Comparison of ENCODE assay signal across 16 cellular contexts in genomic region chr10:71268751-71269150, GRCh38. TPM values are rescaled to one million over a fixed set of nuclear protein-coding genes. Genes with fewer than 3 reads are reported as not detected.
DNase-seq lines count a peak whose midpoint lies in the region; ATAC-seq and TF ChIP-seq lines count a peak whose summit lies in the region.
"Had no signal": no experiment of that assay in that cellular context is flagged by ENCODE, and none has a peak within 500 bp of the region (broad histone marks: within the 10 kb centered on the region; RNA-seq: fewer than 3 reads in every experiment).

No MANE protein-coding gene starts in this region.

- peaks cover 79% of the 10 kb centered on the region for H3K4me1 Mint-ChIP-seq in endothelial cell (ENCODE audit: unreplicated experiment)

- H3K4me1 ChIP-seq in adipocyte (ENCODE audit: control insufficient read depth, insufficient read depth, low read length) = peaks cover 32% of the 10 kb centered on the region
- H3K4me1 ChIP-seq in cardiac muscle cell (ENCODE audit: low read depth) = peaks cover 52% of the 10 kb centered on the region
- H3K4me1 ChIP-seq in trophoblast cell (ENCODE audit: control insufficient read depth in 1 of 2, insufficient read depth in 2 of 2, low read length in 2 of 2) = peaks cover 33 to 57% of the 10 kb centered on the region in 2 experiments

- H3K18ac ChIP-seq in trophoblast cell (ENCODE audit: low read length) = peak overlapping the region; percentile 63

- peaks cover 28% of the 10 kb centered on the region for H3K27me3 Mint-ChIP-seq in endothelial cell (ENCODE audit: unreplicated experiment)

- H3K4me3 ChIP-seq in adipocyte (ENCODE audit: low read length) (no peak overlapping the region), cardiac muscle cell (no peak overlapping the region), trophoblast cell (ENCODE audit: low read depth, low read length) (no peak overlapping the region)
- H3K4me3 ChIP-seq: body of pancreas, PC-9 had no signal

- in situ Hi-C loops in G401 (cut with HindIII; ENCODE audit: low sequenced_read_pairs) = no loop called here

- peak overlapping the region; percentile 33 for H3K14ac ChIP-seq in trophoblast cell (ENCODE audit: low read length)

- no peak overlapping the region for H3K27ac Mint-ChIP-seq in endothelial cell (ENCODE audit: unreplicated experiment)
- H3K27ac Mint-ChIP-seq: activated CD4-positive, alpha-beta memory T cell treated with anti-CD3 and anti-CD28 coated beads for 36 hours had no signal

- peak; percentile 90 for DNase-seq in G401 (ENCODE audit: low spot score)
- peak; percentile 46 for DNase-seq in adipocyte (ENCODE audit: low read depth)
- DNase-seq in cardiac muscle cell (ENCODE audit: low read depth in 1 of 2, low spot score in 1 of 2) = no peak
- DNase-seq in trophoblast cell = no peak
- DNase-seq in SIG-M5 treated with dmso at 0.1 percent for 504 hours (lab: John Stamatoyannopoulos, UW; ENCODE audit: unreplicated experiment) = no peak
- DNase-seq in endothelial cell (ENCODE audit: low spot score) = no peak
- no peak for DNase-seq in pons (ENCODE audit: low spot score)
- DNase-seq: activated CD4-positive, alpha-beta memory T cell treated with anti-CD3 and anti-CD28 coated beads for 36 hours; NCI-H1048; NCI-H345; stimulated activated CD4-positive, alpha-beta T cell treated with anti-CD3 and anti-CD28 coated beads, Interleukin-2, amount 100 ng/mL, for 24 hours; T-helper 9 cell had no signal

- H3K23ac ChIP-seq in trophoblast cell (ENCODE audit: low read length) = no peak overlapping the region

- no peaks in the 10 kb centered on the region for H3K9me3 ChIP-seq in adipocyte (ENCODE audit: control insufficient read depth, low read length)
- no peaks in the 10 kb centered on the region for H3K9me3 ChIP-seq in cardiac muscle cell (ENCODE audit: low read depth)
- no peaks in the 10 kb centered on the region for H3K9me3 ChIP-seq in trophoblast cell (ENCODE audit: insufficient read depth, low read depth, low read length)
- H3K9me3 ChIP-seq: BE2C, body of pancreas had no signal

- no peaks in the 10 kb centered on the region for H3K9me3 Mint-ChIP-seq in endothelial cell (ENCODE audit: unreplicated experiment)
- H3K9me3 Mint-ChIP-seq: activated CD4-positive, alpha-beta memory T cell treated with anti-CD3 and anti-CD28 coated beads for 36 hours had no signal

- no peak overlapping the region for H2BK5ac ChIP-seq in trophoblast cell (ENCODE audit: low read depth, low read length, poor library complexity)

- no peak for ATAC-seq in GM18858 (IDR thresholded peaks at IDR 0.05; ENCODE audit: unreplicated experiment)
- ATAC-seq: body of pancreas had no signal

- H3K4me3 Mint-ChIP-seq in endothelial cell (ENCODE audit: unreplicated experiment) = no peak overlapping the region
- H3K4me3 Mint-ChIP-seq: activated CD4-positive, alpha-beta memory T cell treated with anti-CD3 and anti-CD28 coated beads for 36 hours had no signal

- H3K36me3 Mint-ChIP-seq in endothelial cell (ENCODE audit: low read depth, unreplicated experiment) = peaks cover 22% of the 10 kb centered on the region
- H3K36me3 Mint-ChIP-seq: activated CD4-positive, alpha-beta memory T cell treated with anti-CD3 and anti-CD28 coated beads for 36 hours had no signal

- TF ChIP-seq CTCF in cardiac muscle cell (IDR thresholded peaks at IDR 0.05; ENCODE audit: low read depth, low read length) = no peak
- TF ChIP-seq CTCF in endothelial cell (IDR thresholded peaks at IDR 0.05; ENCODE audit: unreplicated experiment) = no peak

- H3K4ac ChIP-seq in trophoblast cell (ENCODE audit: low read depth, low read length) = peak overlapping the region; percentile 26

- peaks cover 18% of the 10 kb centered on the region for H3K79me1 ChIP-seq in trophoblast cell (ENCODE audit: low read length)

- H3K4me2 ChIP-seq in trophoblast cell (ENCODE audit: low read length) = no peak overlapping the region
- H3K4me2 ChIP-seq: PC-9 had no signal

- no peak overlapping the region for H2AFZ ChIP-seq in trophoblast cell (ENCODE audit: insufficient read depth, low read length, poor library complexity)
- H2AFZ ChIP-seq: PC-9 had no signal

- H4K12ac ChIP-seq in trophoblast cell (ENCODE audit: low read depth, low read length) = no peak overlapping the region

- H2BK12ac ChIP-seq in trophoblast cell (ENCODE audit: low read length) = peak overlapping the region; percentile 5

- peak overlapping the region; percentile 47 for H4K8ac ChIP-seq in trophoblast cell (ENCODE audit: low read depth, low read length)

- H3K27ac ChIP-seq in cardiac muscle cell (peak overlapping the region; percentile 69), trophoblast cell (ENCODE audit: low read depth, low read length) (peak overlapping the region; percentile 10)
- H3K27ac ChIP-seq: PC-9 had no signal

- H2AK5ac ChIP-seq in trophoblast cell (ENCODE audit: low read length) = peak overlapping the region; percentile 55

- H2BK120ac ChIP-seq in trophoblast cell (ENCODE audit: insufficient read depth, low read length, poor library complexity) = peak overlapping the region; percentile 7

- H3K9ac ChIP-seq in adipocyte (ENCODE audit: low read length) (no peak overlapping the region), trophoblast cell (ENCODE audit: low read length) (no peak overlapping the region)

- H3K36me3 ChIP-seq in adipocyte (ENCODE audit: control insufficient read depth, insufficient read depth, low read length, severe bottlenecking) (no peaks in the 10 kb centered on the region), cardiac muscle cell (peaks cover 3% of the 10 kb centered on the region), trophoblast cell (ENCODE audit: control insufficient read depth in 1 of 2, insufficient read depth in 2 of 2, low read length in 2 of 2) (peaks cover 4 to 14% of the 10 kb centered on the region in 2 experiments)

- H4K91ac ChIP-seq in trophoblast cell (ENCODE audit: low read depth, low read length) = peak overlapping the region; percentile 50

- H3K27me3 ChIP-seq in adipocyte (replicated peaks; ENCODE audit: control insufficient read depth, insufficient read depth, low read length) = no peaks in the 10 kb centered on the region
- H3K27me3 ChIP-seq in cardiac muscle cell = no peaks in the 10 kb centered on the region
- no peaks in the 10 kb centered on the region for H3K27me3 ChIP-seq in trophoblast cell (ENCODE audit: insufficient read depth, low read length)
- H3K27me3 ChIP-seq: BE2C, body of pancreas had no signal

- no CpG with 5 or more reads among the region's 11 CpGs for WGBS in trophoblast cell (ENCODE audit: extremely low coverage, insufficient coverage, insufficient read length)

- peaks cover 9% of the 10 kb centered on the region for H3K79me2 ChIP-seq in trophoblast cell (ENCODE audit: control insufficient read depth, insufficient read depth, low read length, poor library complexity)

RNA-seq across cellular contexts. Expression of gene SLC29A3, which starts 50.3 kb away (rescaled TPM):
- total RNA-seq in G401 (2014; rRNA removed; shearing (Covaris generic)) = 3.3 and 3.4 TPM in 2 replicates
- 2.5 and 3.5 TPM in 2 replicates for total RNA-seq in cardiac muscle cell
- 4.0 and 5.8 TPM in 2 replicates for polyA plus RNA-seq in cardiac muscle cell
- 6.4 and 6.8 TPM in 2 replicates for polyA plus RNA-seq in trophoblast cell (2013)
- total RNA-seq in endothelial cell (ENCODE audit: unreplicated experiment) = 11.7 TPM

RNA-seq across cellular contexts. Expression of gene UNC5B, which starts 56.4 kb away (rescaled TPM):
- total RNA-seq in G401 (2014; rRNA removed; shearing (Covaris generic)) = 12.9 and 14.4 TPM in 2 replicates
- total RNA-seq in cardiac muscle cell (112 and 172 TPM in 2 replicates), endothelial cell (ENCODE audit: unreplicated experiment) (231 TPM)
- polyA plus RNA-seq in cardiac muscle cell = 73.3 and 98.3 TPM in 2 replicates
- 54.7 and 55.5 TPM in 2 replicates for polyA plus RNA-seq in trophoblast cell (2013)

Comparison
In these comparisons a context has a peak if more than half of its experiments do, and no peak if none do; other contexts are left out.
1. DNase-seq: peak in G401 (single experiment) and adipocyte (single experiment); none in cardiac muscle cell (0 of 2), trophoblast cell (0 of 2), SIG-M5 treated with dmso at 0.1 percent for 504 hours (single experiment), endothelial cell (single experiment) and pons (single experiment).